Comparison of ENCODE assay signal across 20 cellular contexts in genomic region chr1:109192433-109192832, GRCh38.
"Had no signal": no experiment of that assay in that cellular context is flagged by ENCODE, and none has a peak within 500 bp of the region (broad histone marks: within the 10 kb centered on the region; RNA-seq: fewer than 3 reads in every experiment).

No MANE protein-coding gene starts in this region.

- H3K4me1 ChIP-seq: thyroid gland had no signal

- DNase-seq: cortex of kidney; effector memory CD4-positive, alpha-beta T cell; foreskin keratinocyte; immature natural killer cell; kidney; left cardiac atrium; left ventricle myocardium superior; mesendoderm; natural killer cell; ovary; sigmoid colon; stimulated activated CD4-positive, alpha-beta T cell treated with anti-CD3 and anti-CD28 coated beads, Interleukin-2, amount 100 ng/mL, for 24 hours; stimulated activated naive CD4-positive, alpha-beta T cell treated with Interleukin-2 at 50 U/mL for 16 hours; thyroid gland had no signal

- H3K36me3 Mint-ChIP-seq: natural killer cell had no signal

- H3K4me3 ChIP-seq: esophagus muscularis mucosa, ovary, right atrium auricular region, sigmoid colon, skin epidermis, thyroid gland had no signal

- FAIRE-seq: kidney had no signal

- H3K9me3 Mint-ChIP-seq: central memory CD8-positive, alpha-beta T cell; immature natural killer cell; natural killer cell; neural crest cell had no signal

- H3K27me3 Mint-ChIP-seq: central memory CD8-positive, alpha-beta T cell had no signal

- H3K27ac Mint-ChIP-seq: immature natural killer cell, natural killer cell had no signal

- H3K9me3 ChIP-seq: esophagus muscularis mucosa, ovary, right atrium auricular region, sigmoid colon, thyroid gland had no signal

- H3K27ac ChIP-seq: epithelial cell of prostate, esophagus muscularis mucosa, foreskin keratinocyte, ovary, right atrium auricular region, sigmoid colon, skin epidermis, thyroid gland had no signal

- H3K4me1 Mint-ChIP-seq: central memory CD8-positive, alpha-beta T cell; immature natural killer cell; natural killer cell had no signal

- ATAC-seq: foreskin keratinocyte, left cardiac atrium, left ventricle myocardium superior, natural killer cell had no signal

- H3K27me3 ChIP-seq: esophagus muscularis mucosa, foreskin keratinocyte, right atrium auricular region, sigmoid colon, thyroid gland had no signal

- H3K36me3 ChIP-seq: esophagus muscularis mucosa, ovary, right atrium auricular region, sigmoid colon, thyroid gland had no signal

- H3K4me3 Mint-ChIP-seq: central memory CD8-positive, alpha-beta T cell; immature natural killer cell; natural killer cell; neural crest cell had no signal
